ENCODE assay signal across 24 cellular contexts in the genomic region with DNA sequence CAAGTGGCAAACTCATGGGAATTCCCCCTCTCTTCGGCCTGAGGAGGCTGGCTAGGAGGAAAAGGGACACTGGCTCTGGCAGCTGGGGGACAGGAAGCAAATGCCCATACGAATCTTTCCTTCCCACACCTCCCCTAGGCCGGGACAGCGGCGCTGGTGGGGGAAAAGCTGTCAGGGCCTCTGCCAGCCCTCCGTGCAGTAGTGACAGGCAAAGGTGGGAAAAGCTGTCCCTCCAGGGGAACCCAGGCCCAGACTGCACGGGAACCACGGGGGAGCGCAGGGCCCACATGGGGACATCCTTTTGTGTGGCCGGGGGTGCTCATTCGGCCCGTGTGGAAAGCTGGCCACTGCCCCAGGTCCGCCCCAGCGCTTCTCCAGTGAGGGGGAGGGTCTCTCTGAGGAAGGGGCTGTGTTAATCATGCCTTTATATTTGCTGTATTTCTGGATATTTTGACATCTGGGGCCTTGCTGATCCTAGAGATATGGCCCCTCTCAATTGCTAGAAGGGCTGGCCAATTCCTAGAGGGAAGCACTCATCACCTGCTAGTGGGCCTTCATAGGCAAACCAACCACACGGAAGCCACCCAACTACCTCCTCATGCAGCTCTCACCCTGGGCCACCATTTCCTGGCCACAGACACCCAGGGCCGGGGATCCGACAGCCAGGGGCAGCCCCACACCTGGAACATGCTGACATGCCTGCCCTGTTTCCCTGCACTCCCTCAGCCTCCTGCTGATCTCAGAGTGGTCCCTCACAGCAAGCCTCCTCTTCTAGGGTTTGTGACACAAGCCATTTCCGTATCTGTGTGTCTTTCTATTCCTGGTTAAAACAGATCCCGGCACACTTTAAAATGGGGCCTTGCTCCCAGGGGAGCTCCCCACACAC.
DNase-seq lines count a peak whose midpoint lies in the region; ATAC-seq and TF ChIP-seq lines count a peak whose summit lies in the region.
"Had no signal": no experiment of that assay in that cellular context is flagged by ENCODE, and none has a peak within 500 bp of the region (broad histone marks: within the 10 kb centered on the region; RNA-seq: fewer than 3 reads in every experiment).

No MANE protein-coding gene starts in this region.

- H4K20me1 ChIP-seq in BLaER1: no peaks in the 10 kb centered on the region
- H4K20me1 ChIP-seq in KMS-11 (ENCODE audit: insufficient read depth): no peaks in the 10 kb centered on the region

- H3K27me3 Mint-ChIP-seq in endothelial cell (ENCODE audit: unreplicated experiment): peaks cover 9% of the 10 kb centered on the region
- no peaks in the 10 kb centered on the region for H3K27me3 Mint-ChIP-seq in neural crest cell (ENCODE audit: low read depth)
- H3K27me3 Mint-ChIP-seq in stimulated activated naive B cell treated with anti-CD40 and anti-IgM and Interleukin-4, amounts not matched to agents 10 μg/mL and 1 μg/mL and 100 μg/mL, for 72 hours: peaks cover 0 to 1% of the 10 kb centered on the region in 2 donors
- H3K27me3 Mint-ChIP-seq in activated CD8-positive, alpha-beta T cell treated with anti-CD3 and anti-CD28 coated beads for 36 hours: peaks cover under 1% of the 10 kb centered on the region

- H3K4me3 Mint-ChIP-seq in endothelial cell (ENCODE audit: unreplicated experiment): no peak overlapping the region
- H3K4me3 Mint-ChIP-seq in neural crest cell: no peak overlapping the region
- no peak overlapping the region for H3K4me3 Mint-ChIP-seq in stimulated activated naive B cell treated with anti-CD40 and anti-IgM and Interleukin-4, amounts not matched to agents 10 μg/mL and 1 μg/mL and 100 μg/mL, for 72 hours
- H3K4me3 Mint-ChIP-seq in activated CD8-positive, alpha-beta T cell treated with anti-CD3 and anti-CD28 coated beads for 36 hours: no peak overlapping the region
- H3K4me3 Mint-ChIP-seq: activated CD4-positive, alpha-beta T cell treated with anti-CD3 and anti-CD28 coated beads, Interleukin-2, amount 10 ng/mL, durations not matched to agents 24 days and 14 days had no signal

- peaks cover 6% of the 10 kb centered on the region for H3K4me1 Mint-ChIP-seq in endothelial cell (ENCODE audit: unreplicated experiment)
- peaks cover 6% of the 10 kb centered on the region for H3K4me1 Mint-ChIP-seq in neural crest cell
- no peaks in the 10 kb centered on the region for H3K4me1 Mint-ChIP-seq in stimulated activated naive B cell treated with anti-CD40 and anti-IgM and Interleukin-4, amounts not matched to agents 10 μg/mL and 1 μg/mL and 100 μg/mL, for 72 hours
- H3K4me1 Mint-ChIP-seq in activated CD8-positive, alpha-beta T cell treated with anti-CD3 and anti-CD28 coated beads for 36 hours (ENCODE audit: low read depth): no peaks in the 10 kb centered on the region
- H3K4me1 Mint-ChIP-seq: activated CD4-positive, alpha-beta T cell treated with anti-CD3 and anti-CD28 coated beads, Interleukin-2, amount 10 ng/mL, durations not matched to agents 24 days and 14 days had no signal

- CTCF ChIA-PET in activated CD8-positive, alpha-beta T cell treated with anti-CD3 and anti-CD28 coated beads for 36 hours (lab: Charles Lee): no interaction called here

- DNase-seq in endothelial cell (ENCODE audit: low spot score) (no peak), neural crest cell (ENCODE audit: low read depth, low spot score) (no peak), NCI-H446 treated with DMSO at 0.1 percent for 48 hours (lab: John Stamatoyannopoulos, UW) (no peak)
- no peak for DNase-seq in stimulated activated naive B cell treated with anti-CD40 and anti-IgM and Interleukin-4, amounts not matched to agents 10 μg/mL and 1 μg/mL and 100 μg/mL, for 72 hours
- DNase-seq in activated CD8-positive, alpha-beta T cell treated with anti-CD3 and anti-CD28 coated beads for 36 hours: no peak
- DNase-seq: ACHN; activated CD4-positive, alpha-beta T cell treated with anti-CD3 and anti-CD28 coated beads, Interleukin-2, amount 10 ng/mL, durations not matched to agents 24 days and 14 days; activated naive CD4-positive, alpha-beta T cell treated with anti-CD3 and anti-CD28 coated beads, Interleukin-2, amount 50 U/mL, for 16 hours; amygdala; colonic mucosa; DMS79 treated with DMSO at 0.1 percent for 48 hours; NCI-H1048; NCI-H1694 treated with DMSO at 0.1 percent for 48 hours; NCI-H748 treated with DMSO at 0.1 percent for 48 hours; ovary; right cardiac atrium; stimulated activated CD4-positive, alpha-beta T cell treated with anti-CD3 and anti-CD28 coated beads, Interleukin-4, amount 100 ng/mL, for 1 hour; upper lobe of right lung had no signal

- H3K36me3 ChIP-seq in BLaER1 (no peaks in the 10 kb centered on the region), KMS-11 (ENCODE audit: insufficient read depth) (no peaks in the 10 kb centered on the region)
- H3K36me3 ChIP-seq: breast epithelium, colonic mucosa, HAP-1, ovary, upper lobe of right lung had no signal

- H3K4me2 ChIP-seq in BLaER1 (no peak overlapping the region), KMS-11 (peak overlapping the region; percentile 40)

- H3K79me2 ChIP-seq in KMS-11 (ENCODE audit: insufficient read depth, low read depth): no peaks in the 10 kb centered on the region

- H3K27me3 ChIP-seq in BLaER1 (no peaks in the 10 kb centered on the region), KMS-11 (ENCODE audit: insufficient read depth, low read depth) (no peaks in the 10 kb centered on the region)
- H3K27me3 ChIP-seq: breast epithelium, colonic mucosa, ovary, upper lobe of right lung had no signal

- H3K9me3 ChIP-seq in BLaER1: no peaks in the 10 kb centered on the region
- H3K9me3 ChIP-seq: breast epithelium, colonic mucosa, HAP-1, ovary, upper lobe of right lung had no signal

- H3K27ac ChIP-seq in BLaER1: 0 out of 2 replicates have a peak overlapping the region, but pooled peaks have one; percentile 7
- H3K27ac ChIP-seq in KMS-11: peak overlapping the region; percentile 89
- H3K27ac ChIP-seq: breast epithelium, colonic mucosa, ovary, upper lobe of right lung had no signal

- POLR2A ChIA-PET in activated CD8-positive, alpha-beta T cell treated with anti-CD3 and anti-CD28 coated beads for 36 hours (lab: Charles Lee): no interaction called here

- no peak overlapping the region for H2AFZ ChIP-seq in KMS-11 (ENCODE audit: low read depth)

- H3K4me3 ChIP-seq in BLaER1 (no peak overlapping the region), KMS-11 (IDR thresholded peaks at IDR 0.05; ENCODE audit: insufficient read depth, low read depth, low read length) (no peak overlapping the region)
- H3K4me3 ChIP-seq: breast epithelium, colonic mucosa, GM12878, HAP-1, ovary, upper lobe of right lung had no signal

- H3K4me1 ChIP-seq in BLaER1 (0 out of 2 replicates have a peak, but pooled peaks cover 9% of the 10 kb centered on the region), KMS-11 (ENCODE audit: low read depth, poor library complexity, severe bottlenecking) (peaks cover 67% of the 10 kb centered on the region)
- H3K4me1 ChIP-seq: breast epithelium, colonic mucosa, upper lobe of right lung had no signal

- H3K36me3 Mint-ChIP-seq in endothelial cell (ENCODE audit: low read depth, unreplicated experiment): no peaks in the 10 kb centered on the region
- no peaks in the 10 kb centered on the region for H3K36me3 Mint-ChIP-seq in neural crest cell (ENCODE audit: low read depth)
- H3K36me3 Mint-ChIP-seq in stimulated activated naive B cell treated with anti-CD40 and anti-IgM and Interleukin-4, amounts not matched to agents 10 μg/mL and 1 μg/mL and 100 μg/mL, for 72 hours: no peaks in the 10 kb centered on the region
- no peaks in the 10 kb centered on the region for H3K36me3 Mint-ChIP-seq in activated CD8-positive, alpha-beta T cell treated with anti-CD3 and anti-CD28 coated beads for 36 hours (ENCODE audit: low read depth)

- no peaks in the 10 kb centered on the region for H3K9me3 Mint-ChIP-seq in endothelial cell (ENCODE audit: unreplicated experiment)
- H3K9me3 Mint-ChIP-seq in neural crest cell: no peaks in the 10 kb centered on the region
- no peaks in the 10 kb centered on the region for H3K9me3 Mint-ChIP-seq in stimulated activated naive B cell treated with anti-CD40 and anti-IgM and Interleukin-4, amounts not matched to agents 10 μg/mL and 1 μg/mL and 100 μg/mL, for 72 hours
- no peaks in the 10 kb centered on the region for H3K9me3 Mint-ChIP-seq in activated CD8-positive, alpha-beta T cell treated with anti-CD3 and anti-CD28 coated beads for 36 hours
- H3K9me3 Mint-ChIP-seq: activated CD4-positive, alpha-beta T cell treated with anti-CD3 and anti-CD28 coated beads, Interleukin-2, amount 10 ng/mL, durations not matched to agents 24 days and 14 days had no signal

- no peak for ATAC-seq in HG03469 (IDR thresholded peaks at IDR 0.05; ENCODE audit: unreplicated experiment)
- ATAC-seq in stimulated activated naive B cell treated with anti-CD40 and anti-IgM and Interleukin-4, amounts not matched to agents 10 μg/mL and 1 μg/mL and 100 μg/mL, for 72 hours (replicated peaks): no peak
- no peak for ATAC-seq in activated CD8-positive, alpha-beta T cell treated with anti-CD3 and anti-CD28 coated beads for 36 hours
- ATAC-seq: GM12878, upper lobe of right lung had no signal

- intact Hi-C loops in activated CD8-positive, alpha-beta T cell treated with anti-CD3 and anti-CD28 coated beads for 36 hours (cut with micrococcal nuclease): no loop called here

- no peak overlapping the region for H3K9ac ChIP-seq in BLaER1
- peak overlapping the region; percentile 65; the same call in 1 of the 2 replicates for H3K9ac ChIP-seq in KMS-11

- TF ChIP-seq CTCF in KMS-11 (conservative IDR thresholded peaks at IDR 0.05; ENCODE audit: low read depth, low read length) (no peak), endothelial cell (IDR thresholded peaks at IDR 0.05; ENCODE audit: unreplicated experiment) (no peak), neural crest cell (conservative IDR thresholded peaks at IDR 0.05) (no peak)
- TF ChIP-seq CTCF in activated CD8-positive, alpha-beta T cell treated with anti-CD3 and anti-CD28 coated beads for 36 hours (IDR thresholded peaks at IDR 0.05): no peak

- peak overlapping the region; percentile 52 for H3K27ac Mint-ChIP-seq in endothelial cell (ENCODE audit: unreplicated experiment)
- peak overlapping the region; percentile 57 for H3K27ac Mint-ChIP-seq in neural crest cell (ENCODE audit: unreplicated experiment)
- H3K27ac Mint-ChIP-seq in stimulated activated naive B cell treated with anti-CD40 and anti-IgM and Interleukin-4, amounts not matched to agents 10 μg/mL and 1 μg/mL and 100 μg/mL, for 72 hours: no peak overlapping the region
- no peak overlapping the region for H3K27ac Mint-ChIP-seq in activated CD8-positive, alpha-beta T cell treated with anti-CD3 and anti-CD28 coated beads for 36 hours
- H3K27ac Mint-ChIP-seq: activated CD4-positive, alpha-beta T cell treated with anti-CD3 and anti-CD28 coated beads, Interleukin-2, amount 10 ng/mL, durations not matched to agents 24 days and 14 days had no signal

Comparison
In these comparisons a context has a peak if more than half of its experiments do, and no peak if none do; other contexts are left out.
1. H3K27ac Mint-ChIP-seq: peak in endothelial cell (single experiment) and neural crest cell (single experiment); none in stimulated activated naive B cell treated with anti-CD40 and anti-IgM and Interleukin-4, amounts not matched to agents 10 μg/mL and 1 μg/mL and 100 μg/mL, for 72 hours (single experiment) and activated CD8-positive, alpha-beta T cell treated with anti-CD3 and anti-CD28 coated beads for 36 hours (single experiment).